9 cellular contexts compared by ENCODE assay signal in genomic region chr16:2111009-2111353, GRCh38. TPM values are rescaled to one million over a fixed set of nuclear protein-coding genes. Genes with fewer than 3 reads are reported as not detected.
DNase-seq lines count a peak whose midpoint lies in the region; ATAC-seq and TF ChIP-seq lines count a peak whose summit lies in the region.
"Not testable (repeated sequence)": the region's sequence is repeated elsewhere in the genome, so short reads cannot be mapped to it uniquely, and the experiment has no call there.
"Had no signal": no experiment of that assay in that cellular context is flagged by ENCODE, and none has a peak within 500 bp of the region (broad histone marks: within the 10 kb centered on the region; RNA-seq: fewer than 3 reads in every experiment).

No MANE protein-coding gene starts in this region.

- not testable (repeated sequence) for TF ChIP-seq POLR2A in gastrocnemius medialis (IDR thresholded peaks at IDR 0.05); upper lobe of left lung (IDR thresholded peaks at IDR 0.05)

- TF ChIP-seq CTCF in MCF 10A (IDR thresholded peaks at IDR 0.05; ENCODE audit: unreplicated experiment); omental fat pad (IDR thresholded peaks at IDR 0.05); gastrocnemius medialis (IDR thresholded peaks at IDR 0.05 in 4 of 5, conservative IDR thresholded peaks at IDR 0.05 in 1 of 5); upper lobe of left lung (IDR thresholded peaks at IDR 0.05): not testable (repeated sequence)

- H3K36me3 ChIP-seq in gastrocnemius medialis (peaks cover 0 to 65% of the 10 kb centered on the region in 2 donors), upper lobe of left lung (peaks cover 5 to 86% (median 61%) of the 10 kb centered on the region in 4 donors)

- not testable (repeated sequence) for H3K4me1 ChIP-seq in gastrocnemius medialis, upper lobe of left lung

- not testable (repeated sequence) for H3K4me3 ChIP-seq in gastrocnemius medialis, upper lobe of left lung

- not testable (repeated sequence) for H3K27ac Mint-ChIP-seq in MCF 10A (ENCODE audit: low read depth, unreplicated experiment)

- not testable (repeated sequence) for H3K4me1 Mint-ChIP-seq in MCF 10A (ENCODE audit: insufficient read depth, unreplicated experiment)

- not testable (repeated sequence) for H3K9me3 Mint-ChIP-seq in MCF 10A (ENCODE audit: unreplicated experiment)

- H3K36me3 Mint-ChIP-seq in MCF 10A (ENCODE audit: insufficient read depth, unreplicated experiment), result peaks cover 18% of the 10 kb centered on the region

- not testable (repeated sequence) for H3K4me3 Mint-ChIP-seq in MCF 10A (ENCODE audit: unreplicated experiment)

- not testable (repeated sequence) for TF ChIP-seq EP300 in upper lobe of left lung (IDR thresholded peaks at IDR 0.05)

- POLR2A ChIA-PET in MCF 10A (lab: Yijun Ruan, JAX), result not testable (repeated sequence)

- H3K9me3 ChIP-seq in gastrocnemius medialis, upper lobe of left lung: not testable (repeated sequence)

- not testable (repeated sequence) for H3K27me3 Mint-ChIP-seq in MCF 10A (ENCODE audit: insufficient read depth, unreplicated experiment)

- WGBS in upper lobe of left lung, 2 donors, result 96 to 97% methylated on average over 31 to 33 of the region's 36 CpGs

- in situ Hi-C loops in gastrocnemius medialis (cut with MboI; ENCODE audit: low sequenced_read_pairs in 4 of 4), result not testable (repeated sequence)

- H3K27me3 ChIP-seq in gastrocnemius medialis, upper lobe of left lung: not testable (repeated sequence)

- CTCF ChIA-PET in MCF 10A (lab: Yijun Ruan, JAX), result not testable (repeated sequence)

- not testable (repeated sequence) for DNase-seq in MCF 10A (ENCODE audit: unreplicated experiment); Right ventricle myocardium inferior (ENCODE audit: missing footprints); left ventricle myocardium superior; left colon; omental fat pad (ENCODE audit: low spot score); gastrocnemius medialis
- DNase-seq in upper lobe of left lung, result peak in 1 of 2 donors; percentile 85

- H3K27ac ChIP-seq in gastrocnemius medialis, result peak overlapping the region in 3 of 4 donors; percentile 58 to 66 (median 64)
- not testable (repeated sequence) for H3K27ac ChIP-seq in upper lobe of left lung

- intact Hi-C loops in MCF 10A (cut with micrococcal nuclease); Right ventricle myocardium inferior (cut with DNase I); left ventricle myocardium superior (cut with micrococcal nuclease); left colon (cut with DNase I, micrococcal nuclease); gastrocnemius medialis (cut with DNase I; ENCODE audit: low total_unique reads): not testable (repeated sequence)

- BruUV-seq in MCF 10A (replicated peaks; lab: Mats Ljungman, UMichigan), result TSS peak; percentile 10

- ATAC-seq in Right ventricle myocardium inferior (peak; percentile 15), left ventricle myocardium superior (peak; percentile 6), left colon (peak; percentile 16), omental fat pad (ENCODE audit: low FRiP score) (peak; percentile 15), gastrocnemius medialis (peak in 1 of 2 donors; percentile 46), upper lobe of left lung (ENCODE audit: low FRiP score in 2 of 2) (peak; percentile 15 to 31)

RNA-seq across cellular contexts. Expression of gene PKD1, which starts 24.7 kb away (rescaled TPM):
- total RNA-seq in MCF 10A (2022) (159 and 187 TPM in 2 replicates), Right ventricle myocardium inferior (85.8 TPM), left ventricle myocardium superior (92.9 TPM), left colon (10 to 100 TPM; 75.1 to 76.7 TPM), omental fat pad (100 to 1,000 TPM in 2 of 4 donors, 10 to 100 TPM in 2; 86.4 to 214 (median 121) TPM), gastrocnemius medialis (100 to 1,000 TPM; 168 to 376 (median 339) TPM), upper lobe of left lung (100 to 1,000 TPM in 3 of 6 donors, 10 to 100 TPM in 3; 75.4 to 567 (median 106) TPM)

RNA-seq across cellular contexts. Expression of gene RAB26, which starts 37.4 kb away (rescaled TPM):
- total RNA-seq in MCF 10A (2022), result 0.81 and 1.0 TPM in 2 replicates
- 0.87 TPM for total RNA-seq in Right ventricle myocardium inferior
- total RNA-seq in left ventricle myocardium superior, result 1.7 TPM
- 10 to 100 TPM; 24.9 to 27.2 TPM for total RNA-seq in left colon
- 1 to 10 TPM in 2 of 4 donors, under 1 TPM in 1, not detected in 1; 0.19 to 2.0 (median 1.1) TPM for total RNA-seq in omental fat pad
- total RNA-seq in gastrocnemius medialis, result 1 to 10 TPM in 2 of 4 donors, not detected in 2; 1.3 to 4.2 TPM
- total RNA-seq in upper lobe of left lung, result 1 to 10 TPM in 1 of 6 donors, under 1 TPM in 3, not detected in 2; 0.30 to 6.8 (median 0.85) TPM
- total RNA-seq: CD4-positive, alpha-beta T cell; GM23248 had no signal

RNA-seq across cellular contexts. Expression of gene TRAF7, which starts 44.6 kb away (rescaled TPM):
- total RNA-seq in MCF 10A (2022), result 87.4 and 98.6 TPM in 2 replicates
- 27.3 TPM for total RNA-seq in Right ventricle myocardium inferior
- total RNA-seq in left ventricle myocardium superior, result 21.4 TPM
- 10 to 100 TPM; 94.5 to 99.8 TPM for total RNA-seq in left colon
- 10 to 100 TPM; 31.9 to 42.7 (median 34.3) TPM for total RNA-seq in omental fat pad
- total RNA-seq in gastrocnemius medialis, result 10 to 100 TPM; 39.5 to 71.4 (median 55.9) TPM
- 10 to 100 TPM; 34.6 to 72.6 (median 52.9) TPM for total RNA-seq in upper lobe of left lung
